In genomic region chr22:23178512-23179254, GRCh38 we compare ENCODE assay signal across 8 cellular contexts. TPM values are rescaled to one million over a fixed set of nuclear protein-coding genes. Genes with fewer than 3 reads are reported as not detected.
DNase-seq lines count a peak whose midpoint lies in the region; ATAC-seq and TF ChIP-seq lines count a peak whose summit lies in the region.

No MANE protein-coding gene starts in this region.

- H3K27ac ChIP-seq in coronary artery (peak overlapping the region; percentile 91 to 93), liver (ENCODE audit: low read depth in 1 of 2, low read length in 2 of 2) (peak overlapping the region; percentile 60 to 81)

- peak overlapping the region; percentile 54 for H3K4me3 Mint-ChIP-seq in activated CD4-positive, alpha-beta T cell treated with anti-CD3 and anti-CD28 coated beads, Interleukin-2, amount 10 ng/mL, durations not matched to agents 24 days and 14 days

- H3K9me3 Mint-ChIP-seq in activated CD4-positive, alpha-beta T cell treated with anti-CD3 and anti-CD28 coated beads, Interleukin-2, amount 10 ng/mL, durations not matched to agents 24 days and 14 days = no peaks in the 10 kb centered on the region

- H3K4me1 Mint-ChIP-seq in activated CD4-positive, alpha-beta T cell treated with anti-CD3 and anti-CD28 coated beads, Interleukin-2, amount 10 ng/mL, durations not matched to agents 24 days and 14 days = peaks cover 53% of the 10 kb centered on the region

- peak; percentile 18 for DNase-seq in NK-92 treated with Interleukin-12 subunit alpha and Interleukin-12 subunit beta, amount 100 ng/mL, for 24 hours (lab: John Stamatoyannopoulos, UW)
- DNase-seq in NK-92 (lab: John Stamatoyannopoulos, UW; ENCODE audit: unreplicated experiment) (no peak), NCI-H2171 (lab: John Stamatoyannopoulos, UW) (peak; percentile 37), coronary artery (ENCODE audit: low spot score) (no peak)
- DNase-seq in activated CD4-positive, alpha-beta T cell treated with anti-CD3 and anti-CD28 coated beads, Interleukin-2, amount 10 ng/mL, durations not matched to agents 24 days and 14 days = peak; percentile 89
- DNase-seq in stimulated activated CD4-positive, alpha-beta T cell treated with anti-CD3 and anti-CD28 coated beads, TNF-alpha, amount 100 ng/mL, for 24 hours (ENCODE audit: low read depth in 3 of 3) = peak in 2 of 3 experiments; percentile 38 to 50

- H3K4me1 ChIP-seq in liver (ENCODE audit: control insufficient read depth in 4 of 4, insufficient read depth in 4 of 4, low read length in 3 of 4) = peaks cover 12 to 43% (median 40%) of the 10 kb centered on the region in 4 donors

- WGBS in liver = 34% methylated on average over 9 of the region's 9 CpGs

- intact Hi-C loops in activated CD4-positive, alpha-beta T cell treated with anti-CD3 and anti-CD28 coated beads, Interleukin-2, amount 10 ng/mL, durations not matched to agents 24 days and 14 days (cut with micrococcal nuclease) = loop anchor here (1.0 to 5.0 kb wide), 2 partner anchors 103 to 209 kb away; no protein-coding TSS in a partner anchor

- H3K36me3 ChIP-seq in liver (ENCODE audit: control insufficient read depth in 4 of 4, insufficient read depth in 3 of 4, low read depth in 1 of 4, low read length in 3 of 4) = no peaks in the 10 kb centered on the region

- no peaks in the 10 kb centered on the region for H3K9me3 ChIP-seq in liver (ENCODE audit: control insufficient read depth in 4 of 4, low read length in 3 of 4)

- ATAC-seq in GM21515 (IDR thresholded peaks at IDR 0.05; ENCODE audit: unreplicated experiment) = no peak

- no peaks in the 10 kb centered on the region for H3K27me3 Mint-ChIP-seq in activated CD4-positive, alpha-beta T cell treated with anti-CD3 and anti-CD28 coated beads, Interleukin-2, amount 10 ng/mL, durations not matched to agents 24 days and 14 days

- peak overlapping the region; percentile 86 for H3K4me3 ChIP-seq in coronary artery
- H3K4me3 ChIP-seq in liver (ENCODE audit: low read depth in 1 of 3, low read length in 3 of 3) = no peak overlapping the region

- TF ChIP-seq RAD21 in liver (IDR thresholded peaks at IDR 0.05) = peak; percentile 99

- peak overlapping the region; percentile 51 for H3K27ac Mint-ChIP-seq in activated CD4-positive, alpha-beta T cell treated with anti-CD3 and anti-CD28 coated beads, Interleukin-2, amount 10 ng/mL, durations not matched to agents 24 days and 14 days

- H3K9ac ChIP-seq in liver (ENCODE audit: low read depth in 1 of 2, low read length in 2 of 2) = peak overlapping the region in 1 of 2 donors; percentile 53

- no peaks in the 10 kb centered on the region for H3K27me3 ChIP-seq in liver (ENCODE audit: control insufficient read depth in 4 of 4, insufficient read depth in 4 of 4, low read length in 3 of 4)

- TF ChIP-seq CTCF in coronary artery (IDR thresholded peaks at IDR 0.05) = peak; percentile 93
- TF ChIP-seq CTCF in liver (IDR thresholded peaks at IDR 0.05; ENCODE audit: low read depth, low read length, missing input control) = peak; percentile 98

- H3K36me3 Mint-ChIP-seq in activated CD4-positive, alpha-beta T cell treated with anti-CD3 and anti-CD28 coated beads, Interleukin-2, amount 10 ng/mL, durations not matched to agents 24 days and 14 days (ENCODE audit: low read depth) = peaks cover 18% of the 10 kb centered on the region

TF ChIP-seq in liver, 16 proteins besides CTCF, POLR2A, EP300 and RAD21:
- TF ChIP-seq ZBTB33 (IDR thresholded peaks at IDR 0.05) = no peak
- no peak for TF ChIP-seq RXRA (IDR thresholded peaks at IDR 0.05)
- peak; percentile 22 to 49 for TF ChIP-seq HNF4A (conservative IDR thresholded peaks at IDR 0.05)
- no peak for TF ChIP-seq NR2F2 (IDR thresholded peaks at IDR 0.05)
- TF ChIP-seq TAF1 (conservative IDR thresholded peaks at IDR 0.05) = no peak
- no peak for TF ChIP-seq FOXA1 (IDR thresholded peaks at IDR 0.05)

RNA-seq across cellular contexts. Expression of gene BCR, which starts 1.6 kb away (rescaled TPM):
- total RNA-seq in activated CD4-positive, alpha-beta T cell treated with anti-CD3 and anti-CD28 coated beads, Interleukin-2, amount 10 ng/mL, durations not matched to agents 24 days and 14 days = 45.1 and 47.4 TPM in 2 replicates
- total RNA-seq in liver = 10 to 100 TPM; 16.4 to 35.6 TPM
- 10 to 100 TPM in 1 of 2 donors, 1 to 10 TPM in 1; 7.4 to 20.2 TPM for polyA plus RNA-seq in liver

RNA-seq across cellular contexts. Expression of gene RAB36, which starts 33.4 kb away (rescaled TPM):
- not detected in 2 replicates for total RNA-seq in activated CD4-positive, alpha-beta T cell treated with anti-CD3 and anti-CD28 coated beads, Interleukin-2, amount 10 ng/mL, durations not matched to agents 24 days and 14 days
- under 1 TPM; 0.33 to 0.42 TPM for total RNA-seq in liver
- under 1 TPM; 0.22 to 0.56 TPM for polyA plus RNA-seq in liver

RNA-seq across cellular contexts. Expression of gene RSPH14, which starts 36.9 kb away (rescaled TPM):
- not detected in 2 replicates for total RNA-seq in activated CD4-positive, alpha-beta T cell treated with anti-CD3 and anti-CD28 coated beads, Interleukin-2, amount 10 ng/mL, durations not matched to agents 24 days and 14 days
- total RNA-seq in liver = under 1 TPM in 1 of 2 donors, not detected in 1; 0.09 TPM
- polyA plus RNA-seq in liver = not detected

Comparison
In these comparisons a context has a peak if more than half of its experiments do, and no peak if none do; other contexts are left out.
1. DNase-seq: peak in NK-92 treated with Interleukin-12 subunit alpha and Interleukin-12 subunit beta, amount 100 ng/mL, for 24 hours (single experiment), NCI-H2171 (single experiment), activated CD4-positive, alpha-beta T cell treated with anti-CD3 and anti-CD28 coated beads, Interleukin-2, amount 10 ng/mL, durations not matched to agents 24 days and 14 days (single experiment) and stimulated activated CD4-positive, alpha-beta T cell treated with anti-CD3 and anti-CD28 coated beads, TNF-alpha, amount 100 ng/mL, for 24 hours (2 of 3); none in NK-92 (single experiment) and coronary artery (single experiment).